1 cellular context compared by ENCODE assay signal in the genomic region with DNA sequence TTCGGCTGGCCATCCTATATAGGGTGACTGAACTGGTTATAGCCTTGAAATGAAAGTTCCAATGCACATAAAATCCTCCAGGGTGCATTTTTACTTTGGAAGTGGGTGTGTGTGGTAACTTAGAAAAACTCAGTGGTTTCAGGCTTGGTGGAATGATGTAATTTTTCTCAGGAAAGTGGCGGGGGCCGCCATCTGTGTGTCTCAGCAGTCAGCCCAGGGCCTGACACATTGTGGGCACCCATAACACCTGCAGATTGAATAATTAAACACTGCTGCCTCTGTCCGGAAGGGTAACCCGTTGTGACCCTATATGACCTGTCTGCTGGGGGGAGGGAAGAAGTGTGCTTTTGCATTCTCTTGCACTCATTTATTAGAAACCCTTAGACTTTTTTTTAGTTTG.
TF ChIP-seq lines count a peak whose summit lies in the region.

No MANE protein-coding gene starts in this region.

TF ChIP-seq in GM12878, 131 proteins besides CTCF, POLR2A, EP300 and RAD21 (continued from another document):
- TF ChIP-seq CUX1 (IDR thresholded peaks at IDR 0.05; ENCODE audit: insufficient replicate concordance, low read depth, low read length) (no peak), RAD51 (IDR thresholded peaks at IDR 0.05) (no peak), MAX (IDR thresholded peaks at IDR 0.05; ENCODE audit: low read depth, low read length) (no peak), CREM (IDR thresholded peaks at IDR 0.05; ENCODE audit: low read depth) (no peak), ZBTB33 (IDR thresholded peaks at IDR 0.05) (no peak), KLF5 (IDR thresholded peaks at IDR 0.05; ENCODE audit: partially characterized antibody) (no peak), BHLHE40 (IDR thresholded peaks at IDR 0.05; ENCODE audit: borderline replicate concordance in 1 of 2, low read depth in 2 of 2, low read length in 1 of 2) (peak in 1 of 2 experiments; percentile 17; a peak in 1 of 4 replicates), NR2F1 (conservative IDR thresholded peaks at IDR 0.05) (peak; percentile 93), NR2C2 (IDR thresholded peaks at IDR 0.05; ENCODE audit: borderline replicate concordance, control insufficient read depth, insufficient read length, low read depth) (no peak), SMARCA5 (IDR thresholded peaks at IDR 0.05) (no peak), CHD4 (IDR thresholded peaks at IDR 0.05) (no peak), KDM1A (IDR thresholded peaks at IDR 0.05; ENCODE audit: borderline replicate concordance) (no peak), SREBF2 (IDR thresholded peaks at IDR 0.05; ENCODE audit: low read length) (no peak), CREB1 (IDR thresholded peaks at IDR 0.05; ENCODE audit: low read depth) (no peak), MTA3 (IDR thresholded peaks at IDR 0.05; ENCODE audit: borderline replicate concordance, low read length) (no peak), SRF (IDR thresholded peaks at IDR 0.05; ENCODE audit: low read depth in 2 of 2, low read length in 2 of 2) (peak; percentile 68 to 86), MLLT1 (IDR thresholded peaks at IDR 0.05) (no peak), ATF7 (IDR thresholded peaks at IDR 0.05; ENCODE audit: low read depth) (peak; percentile 78), BCLAF1 (IDR thresholded peaks at IDR 0.05) (no peak)
- TF ChIP-seq, protein P1, sequence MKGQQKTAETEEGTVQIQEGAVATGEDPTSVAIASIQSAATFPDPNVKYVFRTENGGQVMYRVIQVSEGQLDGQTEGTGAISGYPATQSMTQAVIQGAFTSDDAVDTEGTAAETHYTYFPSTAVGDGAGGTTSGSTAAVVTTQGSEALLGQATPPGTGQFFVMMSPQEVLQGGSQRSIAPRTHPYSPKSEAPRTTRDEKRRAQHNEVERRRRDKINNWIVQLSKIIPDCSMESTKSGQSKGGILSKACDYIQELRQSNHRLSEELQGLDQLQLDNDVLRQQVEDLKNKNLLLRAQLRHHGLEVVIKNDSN (IDR thresholded peaks at IDR 0.05; ENCODE audit: borderline replicate concordance, extremely low read length, insufficient read depth, low read depth, low read length): no peak
